Comparison of ENCODE assay signal across 22 cellular contexts in genomic region chr7:87100326-87100725, GRCh38.
"Had no signal": no experiment of that assay in that cellular context is flagged by ENCODE, and none has a peak within 500 bp of the region (broad histone marks: within the 10 kb centered on the region; RNA-seq: fewer than 3 reads in every experiment).

No MANE protein-coding gene starts in this region.

- H3K4me1 Mint-ChIP-seq: activated naive CD4-positive, alpha-beta T cell treated with anti-CD3 and anti-CD28 coated beads, Interleukin-2, amount 50 U/mL, for 24 hours; brain; nephron; WTC11 had no signal

- H3K4me3 ChIP-seq: gastroesophageal sphincter, ovary, prostate gland, upper lobe of right lung had no signal

- H3K9me3 ChIP-seq: gastroesophageal sphincter, neutrophil, ovary, prostate gland, upper lobe of right lung had no signal

- H3K27ac Mint-ChIP-seq: activated naive CD4-positive, alpha-beta T cell treated with anti-CD3 and anti-CD28 coated beads, Interleukin-2, amount 50 U/mL, for 24 hours; brain; nephron; T-helper 2 cell treated with Interferon-gamma antibody and Interleukin-4, amounts not matched to agents 5 μg/mL and 100 μg/mL, for 36 hours; WTC11 had no signal

- ATAC-seq: gastroesophageal sphincter; left colon; stimulated activated naive CD8-positive, alpha-beta T cell treated with anti-CD3 and anti-CD28 coated beads, Interleukin-15, Interleukin-2, amounts not matched to agents 100 U/mL and 50 U/mL, for 24 hours; upper lobe of right lung; WTC11 had no signal

- DNase-seq: activated gamma-delta T cell treated with Interleukin-2 at 50 U/mL for 16 hours; activated T-cell treated with anti-CD3 and anti-CD28 coated beads, Interleukin-2, amount 50 U/mL, for 1 hour; aorta; central memory CD4-positive, alpha-beta T cell; dermis blood vessel endothelial cell; effector CD8-positive, alpha-beta T cell; head of caudate nucleus; hypothalamus; left colon; mesenchymal stem cell; ovary; stimulated activated CD4-positive, alpha-beta T cell treated with anti-CD3 and anti-CD28 coated beads, Interleukin-4, amount 100 ng/mL, for 24 hours; stimulated activated naive CD8-positive, alpha-beta T cell treated with anti-CD3 and anti-CD28 coated beads, Interleukin-15, Interleukin-2, amounts not matched to agents 100 U/mL and 50 U/mL, for 24 hours; upper lobe of right lung had no signal

- H3K4me3 Mint-ChIP-seq: activated naive CD4-positive, alpha-beta T cell treated with anti-CD3 and anti-CD28 coated beads, Interleukin-2, amount 50 U/mL, for 24 hours; brain; nephron; T-helper 2 cell treated with Interferon-gamma antibody and Interleukin-4, amounts not matched to agents 5 μg/mL and 100 μg/mL, for 36 hours; WTC11 had no signal
